9 cellular contexts compared by ENCODE assay signal in genomic region chr20:49344975-49345374, GRCh38.
DNase-seq lines count a peak whose midpoint lies in the region; ATAC-seq, FAIRE-seq and TF ChIP-seq lines count a peak whose summit lies in the region.
"Had no signal": no experiment of that assay in that cellular context is flagged by ENCODE, and none has a peak within 500 bp of the region (broad histone marks: within the 10 kb centered on the region; RNA-seq: fewer than 3 reads in every experiment).

No MANE protein-coding gene starts in this region.

- no peak for TF ChIP-seq POLR2A in lower leg skin (IDR thresholded peaks at IDR 0.05)

- H3K4me3 ChIP-seq in lower leg skin (ENCODE audit: low read depth, poor library complexity, severe bottlenecking): no peak overlapping the region
- H3K4me3 ChIP-seq: HAP-1 had no signal

- H3K27ac ChIP-seq in caudate nucleus (ENCODE audit: low read depth, low read length): peak overlapping the region; percentile 49

- ATAC-seq in GM21360 (IDR thresholded peaks at IDR 0.05; ENCODE audit: unreplicated experiment) (no peak), HG02642 (IDR thresholded peaks at IDR 0.05; ENCODE audit: poor library complexity, unreplicated experiment) (no peak)

- 14 to 19% methylated on average over 9 of the region's 9 CpGs for WGBS in lower leg skin, 2 donors

- no peak for TF ChIP-seq CTCF in lower leg skin (IDR thresholded peaks at IDR 0.05)

- peak; percentile 98 for FAIRE-seq in urothelium cell line (lab: Jason Lieb, UNC)

- DNase-seq in NCI-H82 (lab: John Stamatoyannopoulos, UW) (peak; percentile 59), NCI-H82 treated with DMSO at 0.1 percent for 48 hours (lab: John Stamatoyannopoulos, UW; ENCODE audit: unreplicated experiment) (no peak), caudate nucleus (lab: John Stamatoyannopoulos, UW) (peak in 45 of 61 donors; percentile 7 to 86 (median 45)), lower leg skin (ENCODE audit: low spot score in 2 of 2) (peak; percentile 71 to 91), urothelium cell line (ENCODE audit: low spot score) (peak; percentile 98)
- no peak for DNase-seq in activated T-cell treated with anti-CD3 and anti-CD28 coated beads, Interleukin-2, amount 50 U/mL, for 48 hours

- intact Hi-C loops in lower leg skin (cut with DNase I; ENCODE audit: low total_unique reads): no loop called here

Comparison
In these comparisons a context has a peak if more than half of its experiments do, and no peak if none do; other contexts are left out.
1. DNase-seq: peak in NCI-H82 (single experiment), caudate nucleus (45 of 61), lower leg skin (2 of 2) and urothelium cell line (single experiment); none in NCI-H82 treated with DMSO at 0.1 percent for 48 hours (single experiment) and activated T-cell treated with anti-CD3 and anti-CD28 coated beads, Interleukin-2, amount 50 U/mL, for 48 hours (0 of 2).